ENCODE assay signal across 8 cellular contexts in the genomic region with DNA sequence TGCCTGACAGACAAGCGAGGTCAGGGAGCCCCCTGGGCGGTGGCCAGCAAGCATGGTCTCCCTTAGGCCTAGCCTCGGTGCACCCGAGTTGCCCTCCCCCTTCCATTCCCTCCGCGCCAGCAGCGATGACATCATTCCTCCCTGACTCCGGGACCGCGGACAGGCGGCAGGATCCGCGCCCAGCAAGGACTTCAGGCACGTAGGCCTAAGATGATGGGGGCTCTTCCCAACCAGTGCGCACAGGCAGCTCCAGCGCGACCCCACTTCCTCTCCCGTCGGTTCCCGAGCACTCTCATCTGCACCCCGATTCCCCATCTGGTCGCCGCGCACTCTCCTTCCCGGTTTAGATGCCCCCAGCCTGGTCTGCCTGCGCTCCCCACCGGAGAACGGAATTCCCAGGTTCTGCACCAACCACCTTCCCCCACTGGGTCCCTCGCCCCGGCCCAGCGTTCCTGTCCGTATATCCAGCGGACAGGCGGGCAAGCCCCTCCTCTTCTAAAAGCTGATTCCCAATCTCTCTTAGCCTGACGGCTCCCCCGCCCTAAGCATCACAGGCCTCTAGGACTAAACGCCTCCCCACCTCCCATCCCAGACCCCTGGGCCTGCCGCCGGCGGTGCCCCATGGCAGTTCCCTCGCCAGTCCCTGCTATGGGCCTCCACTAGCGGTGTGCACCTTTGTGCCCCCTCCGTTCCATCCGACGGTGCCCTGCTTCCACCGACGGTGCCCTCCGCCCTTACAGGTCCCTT. TPM values are rescaled to one million over a fixed set of nuclear protein-coding genes. Genes with fewer than 3 reads are reported as not detected.
DNase-seq lines count a peak whose midpoint lies in the region; ATAC-seq and TF ChIP-seq lines count a peak whose summit lies in the region.

No MANE protein-coding gene starts in this region.

- DNase-seq in Ammon's horn (ENCODE audit: low spot score) (peak; percentile 82), HEK293T (ENCODE audit: extremely low spot score) (peak; percentile 66), SK-N-SH (peak; percentile 81), choroid plexus epithelial cell (ENCODE audit: low read depth) (peak; percentile 57), islet precursor cell (peak; percentile 93), skeletal muscle cell (ENCODE audit: low read depth) (peak; percentile 33), GM19238 (ENCODE audit: insufficient read length, low spot score) (no peak)

- TF ChIP-seq EP300 in SK-N-SH (IDR thresholded peaks at IDR 0.05; ENCODE audit: borderline replicate concordance in 1 of 2, low read depth in 1 of 2, low read length in 1 of 2): no peak; a peak in 1 of 4 replicates

- peaks cover 3% of the 10 kb centered on the region for H3F3A ChIP-seq in SK-N-SH (replicated peaks; ENCODE audit: insufficient read depth)

- TF ChIP-seq RAD21 in SK-N-SH (IDR thresholded peaks at IDR 0.05; ENCODE audit: low read length): no peak

- peaks cover 45% of the 10 kb centered on the region for H4K20me1 ChIP-seq in SK-N-SH (ENCODE audit: insufficient read depth)

- ATAC-seq in GM19452 (IDR thresholded peaks at IDR 0.05; ENCODE audit: unreplicated experiment): no peak

- TF ChIP-seq CTCF in SK-N-SH (IDR thresholded peaks at IDR 0.05) (no peak), choroid plexus epithelial cell (conservative IDR thresholded peaks at IDR 0.05; ENCODE audit: low read depth, low read length) (no peak)

- 6% methylated on average over 32 of the region's 48 CpGs for WGBS in SK-N-SH (ENCODE audit: low lambda C conversion rate)

- H3K4me3 ChIP-seq in SK-N-SH (ENCODE audit: low read depth in 2 of 2, low read length in 1 of 2) (peak overlapping the region; percentile 76 to 77), choroid plexus epithelial cell (ENCODE audit: low read depth, low read length) (peak overlapping the region; percentile 76), skeletal muscle cell (ENCODE audit: low read depth, low read length) (peak overlapping the region; percentile 77)

- peak overlapping the region; percentile 61 to 82 for H3K27ac ChIP-seq in SK-N-SH (ENCODE audit: low read depth in 2 of 2, low read length in 1 of 2)

- H2AFZ ChIP-seq in SK-N-SH (ENCODE audit: low read depth): peak overlapping the region; percentile 36; the same call in 1 of the 2 replicates

- H3K4me1 ChIP-seq in SK-N-SH (ENCODE audit: control insufficient read depth in 1 of 2, insufficient read depth in 2 of 2, low read depth in 1 of 2, low read length in 1 of 2): peaks cover 16 to 17% of the 10 kb centered on the region in 2 experiments; a peak in 2 of 4 replicates

- H3K9me2 ChIP-seq in SK-N-SH: no peaks in the 10 kb centered on the region

- no peaks in the 10 kb centered on the region for H3K36me3 ChIP-seq in SK-N-SH (replicated peaks in 1 of 2; ENCODE audit: control insufficient read depth in 1 of 2, insufficient read depth in 2 of 2, low read length in 1 of 2)

- H3K27me3 ChIP-seq in SK-N-SH (ENCODE audit: insufficient read depth): no peaks in the 10 kb centered on the region

- POLR2A ChIA-PET in HEK293T (lab: Yijun Ruan, JAX) (interaction anchor here (0.7 kb wide), 2 partner anchors 52 to 136 kb away, joined by 3 to 4 read pairs; no protein-coding TSS in a partner anchor), SK-N-SH (lab: Yijun Ruan, JAX) (interaction anchor here (0.7 to 1.7 kb wide), 3 partner anchors 11 to 54 kb away, joined by 3 to 4 read pairs (median 3); no protein-coding TSS in a partner anchor)

- H3K9ac ChIP-seq in SK-N-SH: peak overlapping the region; percentile 83

- H3K4me2 ChIP-seq in SK-N-SH: peak overlapping the region; percentile 75

- CTCF ChIA-PET in HEK293T (lab: Yijun Ruan, JAX) (no interaction called here), SK-N-SH (lab: Yijun Ruan, JAX) (interaction anchor here (0.9 to 3.8 kb wide), 10 partner anchors 16 to 134 kb away, joined by 3 to 28 read pairs (median 4); no protein-coding TSS in a partner anchor)

- no peaks in the 10 kb centered on the region for H3K9me3 ChIP-seq in SK-N-SH

- H3K79me2 ChIP-seq in SK-N-SH (ENCODE audit: insufficient read depth): peaks cover 55% of the 10 kb centered on the region

TF ChIP-seq in HEK293T, 16 proteins besides CTCF, POLR2A, EP300 and RAD21:
- peak; percentile 35; the same call in 1 of the 2 replicates for TF ChIP-seq L3MBTL2 (conservative IDR thresholded peaks at IDR 0.05)
- no peak for TF ChIP-seq ELF4 (IDR thresholded peaks at IDR 0.05)

TF ChIP-seq in SK-N-SH, 30 proteins besides CTCF, POLR2A, EP300 and RAD21:
- TF ChIP-seq NRF1 (IDR thresholded peaks at IDR 0.05; ENCODE audit: low read depth, low read length): no peak
- no peak for TF ChIP-seq FOXM1 (IDR thresholded peaks at IDR 0.05; ENCODE audit: low read depth)
- no peak for TF ChIP-seq GABPA (IDR thresholded peaks at IDR 0.05; ENCODE audit: low read depth)
- peak; percentile 50; the same call in 1 of the 2 replicates for TF ChIP-seq POLR2AphosphoS5 (IDR thresholded peaks at IDR 0.05; ENCODE audit: low read depth, low read length)
- 0 out of 2 replicates have a peak, but pooled peaks have one; percentile 23 for TF ChIP-seq MXI1 (IDR thresholded peaks at IDR 0.05; ENCODE audit: low read depth, low read length)
- TF ChIP-seq NFIC (IDR thresholded peaks at IDR 0.05; ENCODE audit: borderline replicate concordance): peak; percentile 33; the same call in 1 of the 2 replicates
- TF ChIP-seq TAF1 (IDR thresholded peaks at IDR 0.05; ENCODE audit: borderline replicate concordance, low read depth, low read length): peak; percentile 34; the same call in 1 of the 2 replicates
- peak; percentile 9; the same call in 1 of the 2 replicates for TF ChIP-seq JUND (IDR thresholded peaks at IDR 0.05)
- TF ChIP-seq FOXJ3 (CRISPR knock-in tag; IDR thresholded peaks at IDR 0.05): no peak
- no peak for TF ChIP-seq USF2 (IDR thresholded peaks at IDR 0.05; ENCODE audit: borderline replicate concordance, low read depth, low read length)
- TF ChIP-seq, protein P1, sequence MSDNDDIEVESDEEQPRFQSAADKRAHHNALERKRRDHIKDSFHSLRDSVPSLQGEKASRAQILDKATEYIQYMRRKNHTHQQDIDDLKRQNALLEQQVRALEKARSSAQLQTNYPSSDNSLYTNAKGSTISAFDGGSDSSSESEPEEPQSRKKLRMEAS (IDR thresholded peaks at IDR 0.05; ENCODE audit: low read depth): peak; percentile 64
- no peak for TF ChIP-seq MEF2A (IDR thresholded peaks at IDR 0.05; ENCODE audit: borderline replicate concordance, low read depth)

RNA-seq across cellular contexts. Expression of gene FAM219A, which starts 0.9 kb away (rescaled TPM):
- 15.7 and 18.5 TPM in 2 replicates for polyA plus RNA-seq in SK-N-SH (2012; rRNA removed)
- 10.6 and 13.3 TPM in 2 replicates for polyA plus RNA-seq in SK-N-SH (2012; cell fraction: cytosol; rRNA removed)
- 44.4 and 52.5 TPM in 2 replicates for polyA plus RNA-seq in SK-N-SH (2012; cell fraction: nucleus; rRNA removed)

RNA-seq across cellular contexts. Expression of gene DNAI1, which starts 1.2 kb away (rescaled TPM):
- 0.46 and 0.55 TPM in 2 replicates for polyA plus RNA-seq in SK-N-SH (2012; rRNA removed)
- polyA plus RNA-seq in SK-N-SH (2012; cell fraction: cytosol; rRNA removed): 0.12 and 0.22 TPM in 2 replicates
- polyA plus RNA-seq in SK-N-SH (2012; cell fraction: nucleus; rRNA removed): 2.2 and 3.5 TPM in 2 replicates
